In genomic region chr11:122755941-122756340, GRCh38 we compare ENCODE assay signal across 1 cellular context.
TF ChIP-seq lines count a peak whose summit lies in the region.

No MANE protein-coding gene starts in this region.

TF ChIP-seq in HEK293T, 16 proteins besides CTCF, POLR2A, EP300 and RAD21 (continued from another document):
- no peak for TF ChIP-seq CTBP1 (IDR thresholded peaks at IDR 0.05; ENCODE audit: borderline replicate concordance)
